In genomic region chr7:127585044-127585953, GRCh38 we compare ENCODE assay signal across 1 cellular context.
A peak's percentile ranks its signal among the peaks of the same experiment; 100 is the strongest.
TF ChIP-seq lines count a peak whose summit lies in the region.

GCC1 (minus strand) TSS chr7:127585596; CDS start chr7:127585182, 414 bp downstream.

TF ChIP-seq in HepG2, 621 proteins besides CTCF, POLR2A, EP300 and RAD21 (continued from another document and continues in another):
- no peak for TF ChIP-seq AKNA (CRISPR knock-in tag; IDR thresholded peaks at IDR 0.05; ENCODE audit: borderline replicate concordance)
- TF ChIP-seq HNRNPH1 (optimal IDR thresholded peaks at IDR 0.05; ENCODE audit: low read depth, low read length): no peak
- TF ChIP-seq TARDBP (CRISPR knock-in tag; IDR thresholded peaks at IDR 0.05): 0 out of 2 replicates have a peak, but pooled peaks have one; percentile 45
- no peak for TF ChIP-seq AFF4 (CRISPR knock-in tag; IDR thresholded peaks at IDR 0.05)
- TF ChIP-seq ZNF225 (CRISPR knock-in tag; IDR thresholded peaks at IDR 0.05): 0 out of 2 replicates have a peak, but pooled peaks have one; percentile 29
- TF ChIP-seq, protein P1, sequence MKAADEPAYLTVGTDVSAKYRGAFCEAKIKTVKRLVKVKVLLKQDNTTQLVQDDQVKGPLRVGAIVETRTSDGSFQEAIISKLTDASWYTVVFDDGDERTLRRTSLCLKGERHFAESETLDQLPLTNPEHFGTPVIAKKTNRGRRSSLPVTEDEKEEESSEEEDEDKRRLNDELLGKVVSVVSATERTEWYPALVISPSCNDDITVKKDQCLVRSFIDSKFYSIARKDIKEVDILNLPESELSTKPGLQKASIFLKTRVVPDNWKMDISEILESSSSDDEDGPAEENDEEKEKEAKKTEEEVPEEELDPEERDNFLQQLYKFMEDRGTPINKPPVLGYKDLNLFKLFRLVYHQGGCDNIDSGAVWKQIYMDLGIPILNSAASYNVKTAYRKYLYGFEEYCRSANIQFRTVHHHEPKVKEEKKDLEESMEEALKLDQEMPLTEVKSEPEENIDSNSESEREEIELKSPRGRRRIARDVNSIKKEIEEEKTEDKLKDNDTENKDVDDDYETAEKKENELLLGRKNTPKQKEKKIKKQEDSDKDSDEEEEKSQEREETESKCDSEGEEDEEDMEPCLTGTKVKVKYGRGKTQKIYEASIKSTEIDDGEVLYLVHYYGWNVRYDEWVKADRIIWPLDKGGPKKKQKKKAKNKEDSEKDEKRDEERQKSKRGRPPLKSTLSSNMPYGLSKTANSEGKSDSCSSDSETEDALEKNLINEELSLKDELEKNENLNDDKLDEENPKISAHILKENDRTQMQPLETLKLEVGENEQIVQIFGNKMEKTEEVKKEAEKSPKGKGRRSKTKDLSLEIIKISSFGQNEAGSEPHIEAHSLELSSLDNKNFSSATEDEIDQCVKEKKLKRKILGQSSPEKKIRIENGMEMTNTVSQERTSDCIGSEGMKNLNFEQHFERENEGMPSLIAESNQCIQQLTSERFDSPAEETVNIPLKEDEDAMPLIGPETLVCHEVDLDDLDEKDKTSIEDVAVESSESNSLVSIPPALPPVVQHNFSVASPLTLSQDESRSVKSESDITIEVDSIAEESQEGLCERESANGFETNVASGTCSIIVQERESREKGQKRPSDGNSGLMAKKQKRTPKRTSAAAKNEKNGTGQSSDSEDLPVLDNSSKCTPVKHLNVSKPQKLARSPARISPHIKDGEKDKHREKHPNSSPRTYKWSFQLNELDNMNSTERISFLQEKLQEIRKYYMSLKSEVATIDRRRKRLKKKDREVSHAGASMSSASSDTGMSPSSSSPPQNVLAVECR (CRISPR knock-in tag; IDR thresholded peaks at IDR 0.05; ENCODE audit: borderline replicate concordance): peak; percentile 94
- 0 out of 2 replicates have a peak, but pooled peaks have one; percentile 51 for TF ChIP-seq NR1H2 (CRISPR knock-in tag; IDR thresholded peaks at IDR 0.05; ENCODE audit: borderline replicate concordance, low read depth)
- TF ChIP-seq STAG1 (CRISPR knock-in tag; IDR thresholded peaks at IDR 0.05): no peak
- TF ChIP-seq, protein P2, sequence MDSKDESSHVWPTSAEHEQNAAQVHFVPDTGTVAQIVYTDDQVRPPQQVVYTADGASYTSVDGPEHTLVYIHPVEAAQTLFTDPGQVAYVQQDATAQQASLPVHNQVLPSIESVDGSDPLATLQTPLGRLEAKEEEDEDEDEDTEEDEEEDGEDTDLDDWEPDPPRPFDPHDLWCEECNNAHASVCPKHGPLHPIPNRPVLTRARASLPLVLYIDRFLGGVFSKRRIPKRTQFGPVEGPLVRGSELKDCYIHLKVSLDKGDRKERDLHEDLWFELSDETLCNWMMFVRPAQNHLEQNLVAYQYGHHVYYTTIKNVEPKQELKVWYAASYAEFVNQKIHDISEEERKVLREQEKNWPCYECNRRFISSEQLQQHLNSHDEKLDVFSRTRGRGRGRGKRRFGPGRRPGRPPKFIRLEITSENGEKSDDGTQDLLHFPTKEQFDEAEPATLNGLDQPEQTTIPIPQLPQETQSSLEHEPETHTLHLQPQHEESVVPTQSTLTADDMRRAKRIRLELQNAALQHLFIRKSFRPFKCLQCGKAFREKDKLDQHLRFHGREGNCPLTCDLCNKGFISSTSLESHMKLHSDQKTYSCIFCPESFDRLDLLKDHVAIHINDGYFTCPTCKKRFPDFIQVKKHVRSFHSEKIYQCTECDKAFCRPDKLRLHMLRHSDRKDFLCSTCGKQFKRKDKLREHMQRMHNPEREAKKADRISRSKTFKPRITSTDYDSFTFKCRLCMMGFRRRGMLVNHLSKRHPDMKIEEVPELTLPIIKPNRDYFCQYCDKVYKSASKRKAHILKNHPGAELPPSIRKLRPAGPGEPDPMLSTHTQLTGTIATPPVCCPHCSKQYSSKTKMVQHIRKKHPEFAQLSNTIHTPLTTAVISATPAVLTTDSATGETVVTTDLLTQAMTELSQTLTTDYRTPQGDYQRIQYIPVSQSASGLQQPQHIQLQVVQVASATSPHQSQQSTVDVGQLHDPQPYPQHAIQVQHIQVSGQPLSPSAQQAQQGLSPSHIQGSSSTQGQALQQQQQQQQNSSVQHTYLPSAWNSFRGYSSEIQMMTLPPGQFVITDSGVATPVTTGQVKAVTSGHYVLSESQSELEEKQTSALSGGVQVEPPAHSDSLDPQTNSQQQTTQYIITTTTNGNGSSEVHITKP (CRISPR knock-in tag; IDR thresholded peaks at IDR 0.05; ENCODE audit: low read depth): no peak
- no peak for TF ChIP-seq NFYC (CRISPR knock-in tag; IDR thresholded peaks at IDR 0.05)
- 0 out of 2 replicates have a peak, but pooled peaks have one; percentile 21 for TF ChIP-seq ZBTB7B (CRISPR knock-in tag; IDR thresholded peaks at IDR 0.05)
- TF ChIP-seq ZNF709 (CRISPR knock-in tag; IDR thresholded peaks at IDR 0.05): peak; percentile 55; the same call in 1 of the 2 replicates
- no peak for TF ChIP-seq ADNP (CRISPR knock-in tag; IDR thresholded peaks at IDR 0.05)
- 0 out of 2 replicates have a peak, but pooled peaks have one; percentile 17 for TF ChIP-seq FOXO1 (CRISPR knock-in tag; IDR thresholded peaks at IDR 0.05)
- TF ChIP-seq NAIF1 (CRISPR knock-in tag; IDR thresholded peaks at IDR 0.05; ENCODE audit: borderline replicate concordance): peak; percentile 75; the same call in 1 of the 2 replicates
- no peak for TF ChIP-seq FIP1L1 (IDR thresholded peaks at IDR 0.05; ENCODE audit: borderline replicate concordance, insufficient read depth, low read depth, low read length)
- TF ChIP-seq ZNF280B (CRISPR knock-in tag; IDR thresholded peaks at IDR 0.05; ENCODE audit: borderline replicate concordance): no peak
- no peak for TF ChIP-seq ZFAT (CRISPR knock-in tag; conservative IDR thresholded peaks at IDR 0.05)
- TF ChIP-seq SETDB1 (CRISPR knock-in tag; IDR thresholded peaks at IDR 0.05; ENCODE audit: borderline replicate concordance): no peak
- TF ChIP-seq CBX1 (IDR thresholded peaks at IDR 0.05; ENCODE audit: low read depth): no peak
- no peak for TF ChIP-seq PCBP1 (IDR thresholded peaks at IDR 0.05; ENCODE audit: borderline replicate concordance, low read depth, low read length)
- no peak for TF ChIP-seq ZNF468 (CRISPR knock-in tag; IDR thresholded peaks at IDR 0.05)
- TF ChIP-seq RELA (CRISPR knock-in tag; IDR thresholded peaks at IDR 0.05): no peak
- 0 out of 2 replicates have a peak, but pooled peaks have one; percentile 29 for TF ChIP-seq REPIN1 (CRISPR knock-in tag; IDR thresholded peaks at IDR 0.05; ENCODE audit: borderline replicate concordance, low read depth)
- no peak for TF ChIP-seq TFAP4 (IDR thresholded peaks at IDR 0.05; ENCODE audit: borderline replicate concordance, low read depth)
- no peak for TF ChIP-seq CHCHD3 (CRISPR knock-in tag; IDR thresholded peaks at IDR 0.05)
- no peak for TF ChIP-seq MYPOP (CRISPR knock-in tag; IDR thresholded peaks at IDR 0.05)
- TF ChIP-seq ISL2 (CRISPR knock-in tag; IDR thresholded peaks at IDR 0.05): peak; percentile 53; the same call in 1 of the 2 replicates
- no peak for TF ChIP-seq PLSCR1 (CRISPR knock-in tag; IDR thresholded peaks at IDR 0.05; ENCODE audit: borderline replicate concordance)
- TF ChIP-seq ZNF589 (CRISPR knock-in tag; conservative IDR thresholded peaks at IDR 0.05): no peak
- TF ChIP-seq GABPB1 (CRISPR knock-in tag; IDR thresholded peaks at IDR 0.05): peak; percentile 97
- TF ChIP-seq GATAD1 (CRISPR knock-in tag; IDR thresholded peaks at IDR 0.05): peak; percentile 94
- TF ChIP-seq ZZZ3 (CRISPR knock-in tag; IDR thresholded peaks at IDR 0.05; ENCODE audit: borderline replicate concordance): 0 out of 2 replicates have a peak, but pooled peaks have one; percentile 54
- TF ChIP-seq, protein P3, sequence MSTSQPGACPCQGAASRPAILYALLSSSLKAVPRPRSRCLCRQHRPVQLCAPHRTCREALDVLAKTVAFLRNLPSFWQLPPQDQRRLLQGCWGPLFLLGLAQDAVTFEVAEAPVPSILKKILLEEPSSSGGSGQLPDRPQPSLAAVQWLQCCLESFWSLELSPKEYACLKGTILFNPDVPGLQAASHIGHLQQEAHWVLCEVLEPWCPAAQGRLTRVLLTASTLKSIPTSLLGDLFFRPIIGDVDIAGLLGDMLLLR (CRISPR knock-in tag; IDR thresholded peaks at IDR 0.05): peak; percentile 77; the same call in 1 of the 2 replicates
- peak; percentile 56; the same call in 1 of the 2 replicates for TF ChIP-seq ZSCAN29 (CRISPR knock-in tag; conservative IDR thresholded peaks at IDR 0.05)
- TF ChIP-seq NFE2L2 (IDR thresholded peaks at IDR 0.05; ENCODE audit: low read length): no peak
- TF ChIP-seq ZNF776 (CRISPR knock-in tag; IDR thresholded peaks at IDR 0.05): peak; percentile 79; the same call in 1 of the 2 replicates
